Comparison of ENCODE assay signal across 21 cellular contexts in the genomic region with DNA sequence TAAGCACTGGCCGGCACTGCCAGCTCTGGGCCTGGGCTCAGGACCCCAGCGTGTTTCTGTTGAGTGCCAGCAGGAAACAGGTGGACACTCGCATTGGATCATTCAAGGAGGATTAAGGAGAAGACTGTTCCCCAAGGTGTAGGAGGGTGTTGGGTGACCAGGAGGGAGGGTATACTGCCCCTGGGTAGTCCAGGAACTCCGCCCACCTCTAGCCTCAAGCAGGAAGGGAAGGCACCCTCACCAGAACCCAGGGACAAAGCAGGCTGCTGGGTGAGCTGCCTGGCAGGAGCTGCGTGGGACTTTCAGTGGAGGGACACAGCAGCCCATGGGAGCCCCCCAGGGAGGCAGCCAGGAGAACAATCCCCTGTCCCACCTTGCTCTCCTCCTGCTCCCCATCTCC. TPM values are rescaled to one million over a fixed set of nuclear protein-coding genes. Genes with fewer than 3 reads are reported as not detected.
DNase-seq lines count a peak whose midpoint lies in the region; ATAC-seq lines count a peak whose summit lies in the region.
"Had no signal": no experiment of that assay in that cellular context is flagged by ENCODE, and none has a peak within 500 bp of the region (broad histone marks: within the 10 kb centered on the region; RNA-seq: fewer than 3 reads in every experiment).

No MANE protein-coding gene starts in this region.

- no peak for ATAC-seq in GM21717 (IDR thresholded peaks at IDR 0.05; ENCODE audit: unreplicated experiment)
- ATAC-seq: A549, HCT116, HepG2 had no signal

- H3K36me3 Mint-ChIP-seq in activated naive CD4-positive, alpha-beta T cell treated with anti-CD3 and anti-CD28 coated beads, Interleukin-2, amount 10 ng/mL, durations not matched to agents 7 days and 5 days, result no peaks in the 10 kb centered on the region
- no peaks in the 10 kb centered on the region for H3K36me3 Mint-ChIP-seq in immature natural killer cell
- H3K36me3 Mint-ChIP-seq: CD4-positive, CD25-positive, alpha-beta regulatory T cell; CD8-positive, alpha-beta memory T cell had no signal

- no peak overlapping the region for H3K4me3 Mint-ChIP-seq in activated naive CD4-positive, alpha-beta T cell treated with anti-CD3 and anti-CD28 coated beads, Interleukin-2, amount 10 ng/mL, durations not matched to agents 7 days and 5 days
- H3K4me3 Mint-ChIP-seq in immature natural killer cell, result peak overlapping the region in 3 of 5 donors; percentile 22 to 67 (median 26)
- H3K4me3 Mint-ChIP-seq: CD4-positive, CD25-positive, alpha-beta regulatory T cell; HFFc6 had no signal

- CTCF ChIA-PET in activated naive CD4-positive, alpha-beta T cell treated with anti-CD3 and anti-CD28 coated beads, Interleukin-2, amount 10 ng/mL, durations not matched to agents 7 days and 5 days (lab: Charles Lee), result interaction anchor here (1.1 kb wide), 1 partner anchor 72 kb away, joined by 5 read pairs; no protein-coding TSS in a partner anchor

- H3K9me3 Mint-ChIP-seq in activated naive CD4-positive, alpha-beta T cell treated with anti-CD3 and anti-CD28 coated beads, Interleukin-2, amount 10 ng/mL, durations not matched to agents 7 days and 5 days, result no peaks in the 10 kb centered on the region
- H3K9me3 Mint-ChIP-seq in immature natural killer cell, result peaks cover 0 to 2% (median 0%) of the 10 kb centered on the region in 6 donors
- H3K9me3 Mint-ChIP-seq: CD8-positive, alpha-beta memory T cell; HFFc6 had no signal

- H3K27ac Mint-ChIP-seq in activated naive CD4-positive, alpha-beta T cell treated with anti-CD3 and anti-CD28 coated beads, Interleukin-2, amount 10 ng/mL, durations not matched to agents 7 days and 5 days, result peak overlapping the region; percentile 21
- peak overlapping the region in 2 of 6 donors; percentile 67 to 89 for H3K27ac Mint-ChIP-seq in immature natural killer cell
- H3K27ac Mint-ChIP-seq: CD4-positive, CD25-positive, alpha-beta regulatory T cell; HFFc6 had no signal

- H3K27me3 Mint-ChIP-seq in activated naive CD4-positive, alpha-beta T cell treated with anti-CD3 and anti-CD28 coated beads, Interleukin-2, amount 10 ng/mL, durations not matched to agents 7 days and 5 days, result peaks cover 18% of the 10 kb centered on the region
- peaks cover 7 to 14% (median 12%) of the 10 kb centered on the region in 3 donors for H3K27me3 Mint-ChIP-seq in immature natural killer cell (ENCODE audit: low read depth in 3 of 3)
- H3K27me3 Mint-ChIP-seq: CD4-positive, CD25-positive, alpha-beta regulatory T cell; CD8-positive, alpha-beta memory T cell had no signal

- peaks cover 25% of the 10 kb centered on the region for H3K4me1 Mint-ChIP-seq in activated naive CD4-positive, alpha-beta T cell treated with anti-CD3 and anti-CD28 coated beads, Interleukin-2, amount 10 ng/mL, durations not matched to agents 7 days and 5 days
- peaks cover 0 to 2% of the 10 kb centered on the region in 2 donors for H3K4me1 Mint-ChIP-seq in immature natural killer cell

- no peak for DNase-seq in activated naive CD4-positive, alpha-beta T cell treated with anti-CD3 and anti-CD28 coated beads, Interleukin-2, amount 10 ng/mL, durations not matched to agents 7 days and 5 days
- DNase-seq in activated naive CD4-positive, alpha-beta T cell treated with anti-CD3 and anti-CD28 coated beads, Interleukin-2, amount 50 U/mL, for 16 hours, result no peak
- DNase-seq in immature natural killer cell (no peak), posterior vena cava (ENCODE audit: low spot score) (peak; percentile 23), NAMALWA (ENCODE audit: low spot score) (no peak)
- no peak for DNase-seq in activated effector memory CD4-positive, alpha-beta T cell treated with anti-CD3 and anti-CD28 coated beads, Interleukin-2, amount 50 U/mL, for 16 hours
- DNase-seq: CD4-positive, CD25-positive, alpha-beta regulatory T cell; CD8-positive, alpha-beta memory T cell; COR-L47; DMS 273 treated with DMSO at 0.1 percent for 48 hours; DMS53; DND-41; EL; GOT3; HFFc6 had no signal

- intact Hi-C loops in posterior vena cava (cut with DNase I), result no loop called here

RNA-seq across cellular contexts. Expression of a gene that starts 7.7 kb away (rescaled TPM):
- polyA plus RNA-seq in immature natural killer cell, result 100 to 1,000 TPM; 208 to 218 (median 212) TPM
- 1 to 10 TPM; 1.1 to 1.6 TPM for total RNA-seq in posterior vena cava

RNA-seq across cellular contexts. Expression of a gene that starts 16.6 kb away (rescaled TPM):
- polyA plus RNA-seq in immature natural killer cell, result 1 to 10 TPM; 1.9 to 4.2 (median 2.0) TPM
- total RNA-seq in posterior vena cava, result 1 to 10 TPM in 1 of 2 donors, under 1 TPM in 1; 0.48 to 3.1 TPM
- total RNA-seq: CD8-positive, alpha-beta memory T cell; H7; HepG2; HFFc6 had no signal
- polyA plus RNA-seq: A549; AG04450; CD8-positive, alpha-beta memory T cell; HepG2 had no signal

RNA-seq across cellular contexts. Expression of a gene that starts 19.1 kb away (rescaled TPM):
- 1,000 to 10,000 TPM in 1 of 3 donors, 100 to 1,000 TPM in 2; 566 to 1,121 (median 751) TPM for polyA plus RNA-seq in immature natural killer cell
- total RNA-seq in posterior vena cava, result 10 to 100 TPM in 1 of 2 donors, 1 to 10 TPM in 1; 7.0 to 11.5 TPM

RNA-seq across cellular contexts. Expression of a gene that starts 46.8 kb away (rescaled TPM):
- polyA plus RNA-seq in immature natural killer cell, result 10 to 100 TPM in 1 of 3 donors, 1 to 10 TPM in 2; 4.3 to 11.2 (median 6.3) TPM
- total RNA-seq in posterior vena cava, result 10 to 100 TPM; 26.8 to 31.7 TPM
